9 cellular contexts compared by ENCODE assay signal in the genomic region with DNA sequence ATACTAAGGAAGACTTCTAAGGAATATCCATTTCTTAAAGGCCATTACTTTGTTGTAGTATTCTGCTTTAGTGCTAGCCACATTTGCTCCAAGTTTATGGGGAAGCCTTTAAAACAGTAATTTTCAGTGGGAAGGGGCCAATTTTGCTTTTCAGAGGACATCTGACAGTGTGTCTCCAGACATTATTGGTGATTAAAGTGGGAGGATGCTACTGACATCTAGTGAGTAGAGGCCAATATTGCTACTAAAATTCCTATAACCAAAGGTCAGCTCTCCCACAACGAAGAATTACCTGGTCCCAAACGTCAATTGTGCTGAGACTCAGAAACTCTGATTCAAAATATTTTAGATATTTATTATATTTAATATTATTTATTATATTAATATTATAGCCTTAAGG. TPM values are rescaled to one million over a fixed set of nuclear protein-coding genes. Genes with fewer than 3 reads are reported as not detected.
DNase-seq lines count a peak whose midpoint lies in the region; ATAC-seq and TF ChIP-seq lines count a peak whose summit lies in the region.
"Had no signal": no experiment of that assay in that cellular context is flagged by ENCODE, and none has a peak within 500 bp of the region (broad histone marks: within the 10 kb centered on the region; RNA-seq: fewer than 3 reads in every experiment).

No MANE protein-coding gene starts in this region.

- peak; percentile 5 for DNase-seq in NCI-H1436 (lab: John Stamatoyannopoulos, UW)
- DNase-seq in NCI-H1436 treated with DMSO at 0.1 percent for 48 hours (lab: John Stamatoyannopoulos, UW) = no peak
- peak; percentile 42 for DNase-seq in NCI-H2227 (lab: John Stamatoyannopoulos, UW; ENCODE audit: unreplicated experiment)
- DNase-seq in cerebellum (ENCODE audit: low spot score) = peak; percentile 71
- DNase-seq in neural crest cell (ENCODE audit: low read depth, low spot score) = no peak
- DNase-seq in middle frontal gyrus (ENCODE audit: extremely low spot score, low spot score) = no peak
- no peak for DNase-seq in D341Med (ENCODE audit: low spot score)

- H3K4me1 Mint-ChIP-seq in neural crest cell = peaks cover 12% of the 10 kb centered on the region

- no peaks in the 10 kb centered on the region for H3K36me3 Mint-ChIP-seq in neural crest cell (ENCODE audit: low read depth)

- TF ChIP-seq CTCF in neural crest cell (conservative IDR thresholded peaks at IDR 0.05) = peak; percentile 52

- peaks cover 12% of the 10 kb centered on the region for H3K27me3 Mint-ChIP-seq in neural crest cell (ENCODE audit: low read depth)

- no peak for ATAC-seq in HG03045 (IDR thresholded peaks at IDR 0.05; ENCODE audit: unreplicated experiment)

- no peaks in the 10 kb centered on the region for H3K9me3 Mint-ChIP-seq in neural crest cell

- H3K4me3 Mint-ChIP-seq in neural crest cell = peak overlapping the region; percentile 24
- H3K4me3 Mint-ChIP-seq: T-helper 1 cell treated with Interleukin-12 subunit alpha and Interleukin-12 subunit beta and Interleukin-4 antibody, amounts not matched to agents 30 μg/mL and 1 μg/mL, for 36 hours had no signal

- no peak overlapping the region for H3K27ac Mint-ChIP-seq in neural crest cell (ENCODE audit: unreplicated experiment)
- H3K27ac Mint-ChIP-seq: T-helper 1 cell treated with Interleukin-12 subunit alpha and Interleukin-12 subunit beta and Interleukin-4 antibody, amounts not matched to agents 30 μg/mL and 1 μg/mL, for 36 hours had no signal

RNA-seq across cellular contexts. Expression of gene SLC28A2, which starts 24.8 kb away (rescaled TPM):
- not detected for total RNA-seq in cerebellum
- total RNA-seq in neural crest cell = not detected in 2 replicates

Comparison
In these comparisons a context has a peak if more than half of its experiments do, and no peak if none do; other contexts are left out.
1. DNase-seq: peak in NCI-H1436 (single experiment), NCI-H2227 (single experiment) and cerebellum (single experiment); none in NCI-H1436 treated with DMSO at 0.1 percent for 48 hours (single experiment), neural crest cell (single experiment), middle frontal gyrus (single experiment) and D341Med (single experiment).